In the genomic region with DNA sequence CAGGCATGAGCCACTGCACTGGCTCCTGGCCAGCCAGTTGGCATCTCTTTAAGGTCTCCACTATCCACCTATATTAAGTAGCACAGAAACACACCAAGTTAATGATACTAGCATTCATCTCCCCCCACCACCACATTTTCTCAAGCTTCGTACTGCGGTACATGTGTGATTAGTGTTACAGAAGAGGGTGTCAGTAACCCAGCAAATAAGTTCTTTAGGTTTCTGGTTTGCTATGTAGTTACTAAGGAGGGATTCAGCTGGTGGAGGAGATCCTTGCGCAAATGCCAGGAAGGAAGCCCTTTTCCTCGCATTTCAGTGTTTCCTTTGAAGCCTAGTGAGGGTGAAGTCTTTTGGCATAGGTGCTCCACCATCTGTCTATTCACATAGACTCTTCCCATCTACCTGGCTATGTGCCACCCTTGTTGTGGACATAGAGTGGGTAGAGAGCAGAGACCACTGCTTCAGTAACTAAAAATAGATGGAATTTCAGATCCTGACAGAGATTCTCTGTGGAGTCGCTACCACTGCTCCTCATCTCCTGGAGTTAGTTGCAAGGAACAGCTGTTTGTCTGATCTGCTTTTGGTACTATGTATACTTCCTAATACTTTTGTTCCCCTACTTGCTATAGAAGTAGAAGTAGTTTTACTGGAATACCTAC, we compare ENCODE assay signal across 15 cellular contexts. TPM values are rescaled to one million over a fixed set of nuclear protein-coding genes. Genes with fewer than 3 reads are reported as not detected.
DNase-seq lines count a peak whose midpoint lies in the region; ATAC-seq and FAIRE-seq lines count a peak whose summit lies in the region.
"Had no signal": no experiment of that assay in that cellular context is flagged by ENCODE, and none has a peak within 500 bp of the region (broad histone marks: within the 10 kb centered on the region; RNA-seq: fewer than 3 reads in every experiment).

No MANE protein-coding gene starts in this region.

- peak; percentile 10 for ATAC-seq in HG03097 (IDR thresholded peaks at IDR 0.05; ENCODE audit: low FRiP score, unreplicated experiment)
- ATAC-seq in naive thymus-derived CD4-positive, alpha-beta T cell = no peak
- ATAC-seq in HG03432 (IDR thresholded peaks at IDR 0.05; ENCODE audit: unreplicated experiment) = no peak
- ATAC-seq: HCT116, K562, Right ventricle myocardium inferior had no signal

- H3K27ac ChIP-seq in CD8-positive, alpha-beta memory T cell (ENCODE audit: low read depth, low read length) = no peak overlapping the region
- H3K27ac ChIP-seq in naive thymus-derived CD4-positive, alpha-beta T cell (ENCODE audit: low read depth, low read length) = peak overlapping the region; percentile 56

- no peaks in the 10 kb centered on the region for H3K27me3 ChIP-seq in CD8-positive, alpha-beta memory T cell (ENCODE audit: insufficient read depth, low read length, poor library complexity, severe bottlenecking)
- H3K27me3 ChIP-seq in naive thymus-derived CD4-positive, alpha-beta T cell (ENCODE audit: control insufficient read depth in 2 of 2, insufficient read depth in 2 of 2, low read length in 2 of 2) = no peaks in the 10 kb centered on the region

- H3K4me3 ChIP-seq in CD8-positive, alpha-beta memory T cell (ENCODE audit: low read length) = peak overlapping the region; percentile 17
- peak overlapping the region; percentile 17 for H3K4me3 ChIP-seq in naive thymus-derived CD4-positive, alpha-beta T cell (ENCODE audit: low read length)
- H3K4me3 ChIP-seq: K562 had no signal

- FAIRE-seq in urothelium cell line (lab: Jason Lieb, UNC) = no peak
- FAIRE-seq: frontal cortex, K562 had no signal

- POLR2A ChIA-PET in CD8-positive, alpha-beta memory T cell (lab: Charles Lee) = interaction anchor here (0.5 to 1.8 kb wide), 5 partner anchors 17 to 235 kb away, joined by 3 to 6 read pairs (median 4); partner anchors contain the start of genes CXXC5 and UBE2D2
- POLR2A ChIA-PET in naive thymus-derived CD4-positive, alpha-beta T cell (lab: Charles Lee) = interaction anchor here (0.7 to 11.8 kb wide), 4 partner anchors 10 to 72 kb away, joined by 3 to 120 read pairs (median 6); partner anchors contain the start of gene UBE2D2

- DNase-seq in CD8-positive, alpha-beta memory T cell = no peak
- DNase-seq in activated T-helper 1 cell treated with anti-CD3 and anti-CD28 coated beads, Interleukin-12 subunit alpha, Interleukin-12 subunit beta, Interleukin-2, Interleukin-4 antibody, amounts not matched to agents 30 ng/mL and 10 ng/mL and 1 ng/mL, durations not matched to agents 14 hours and 24 hours and 36 hours (ENCODE audit: low spot score) = no peak
- DNase-seq in naive thymus-derived CD4-positive, alpha-beta T cell = peak in 1 of 9 donors; percentile 21
- DNase-seq in urothelium cell line (ENCODE audit: low spot score) (no peak), NCI-H1105 treated with DMSO at 0.1 percent for 48 hours (lab: John Stamatoyannopoulos, UW) (no peak)
- DNase-seq: activated effector memory CD4-positive, alpha-beta T cell treated with Interleukin-2 at 50 U/mL for 16 hours; NCI-H345; nucleus accumbens had no signal

- no peaks in the 10 kb centered on the region for H3K9me3 Mint-ChIP-seq in CD8-positive, alpha-beta memory T cell
- H3K9me3 Mint-ChIP-seq in activated T-helper 1 cell treated with anti-CD3 and anti-CD28 coated beads, Interleukin-12 subunit alpha, Interleukin-12 subunit beta, Interleukin-2, Interleukin-4 antibody, amounts not matched to agents 30 ng/mL and 10 ng/mL and 1 ng/mL, durations not matched to agents 14 hours and 24 hours and 36 hours = no peaks in the 10 kb centered on the region
- H3K9me3 Mint-ChIP-seq in naive thymus-derived CD4-positive, alpha-beta T cell = no peaks in the 10 kb centered on the region
- H3K9me3 Mint-ChIP-seq: dendritic cell treated with granulocyte-macrophage colony-stimulating factor and Interleukin-4, amounts not matched to agents 40 ng/mL and 50 ng/mL, for 4 days had no signal

- CTCF ChIA-PET in CD8-positive, alpha-beta memory T cell (lab: Charles Lee) = interaction anchor here (1.3 to 1.6 kb wide), 5 partner anchors 10 to 33 kb away, joined by 3 to 6 read pairs (median 5); no protein-coding TSS in a partner anchor
- CTCF ChIA-PET in naive thymus-derived CD4-positive, alpha-beta T cell (lab: Charles Lee) = interaction anchor here (0.6 to 1.1 kb wide), 3 partner anchors 11 to 188 kb away, joined by 3 read pairs; no protein-coding TSS in a partner anchor

- peak overlapping the region; percentile 26 to 77 (median 54) for H3K4me3 Mint-ChIP-seq in CD8-positive, alpha-beta memory T cell
- H3K4me3 Mint-ChIP-seq in activated T-helper 1 cell treated with anti-CD3 and anti-CD28 coated beads, Interleukin-12 subunit alpha, Interleukin-12 subunit beta, Interleukin-2, Interleukin-4 antibody, amounts not matched to agents 30 ng/mL and 10 ng/mL and 1 ng/mL, durations not matched to agents 14 hours and 24 hours and 36 hours = peak overlapping the region; percentile 28
- H3K4me3 Mint-ChIP-seq in naive thymus-derived CD4-positive, alpha-beta T cell = peak overlapping the region; percentile 50 to 80 (median 70)
- H3K4me3 Mint-ChIP-seq: dendritic cell treated with granulocyte-macrophage colony-stimulating factor and Interleukin-4, amounts not matched to agents 40 ng/mL and 50 ng/mL, for 4 days had no signal

- H3K4me1 Mint-ChIP-seq in CD8-positive, alpha-beta memory T cell = peaks cover 49 to 78% (median 59%) of the 10 kb centered on the region in 3 donors
- peaks cover 45% of the 10 kb centered on the region for H3K4me1 Mint-ChIP-seq in activated T-helper 1 cell treated with anti-CD3 and anti-CD28 coated beads, Interleukin-12 subunit alpha, Interleukin-12 subunit beta, Interleukin-2, Interleukin-4 antibody, amounts not matched to agents 30 ng/mL and 10 ng/mL and 1 ng/mL, durations not matched to agents 14 hours and 24 hours and 36 hours (ENCODE audit: low read depth)
- peaks cover 48 to 81% (median 66%) of the 10 kb centered on the region in 7 donors for H3K4me1 Mint-ChIP-seq in naive thymus-derived CD4-positive, alpha-beta T cell

- H3K27ac Mint-ChIP-seq in CD8-positive, alpha-beta memory T cell = peak overlapping the region; percentile 74 to 93 (median 85)
- H3K27ac Mint-ChIP-seq in activated T-helper 1 cell treated with anti-CD3 and anti-CD28 coated beads, Interleukin-12 subunit alpha, Interleukin-12 subunit beta, Interleukin-2, Interleukin-4 antibody, amounts not matched to agents 30 ng/mL and 10 ng/mL and 1 ng/mL, durations not matched to agents 14 hours and 24 hours and 36 hours = peak overlapping the region; percentile 70
- peak overlapping the region; percentile 76 to 96 (median 90) for H3K27ac Mint-ChIP-seq in naive thymus-derived CD4-positive, alpha-beta T cell
- H3K27ac Mint-ChIP-seq: dendritic cell treated with granulocyte-macrophage colony-stimulating factor and Interleukin-4, amounts not matched to agents 40 ng/mL and 50 ng/mL, for 4 days had no signal

- H3K36me3 Mint-ChIP-seq in CD8-positive, alpha-beta memory T cell = peaks cover 0 to 14% (median 2%) of the 10 kb centered on the region in 3 donors
- H3K36me3 Mint-ChIP-seq in activated T-helper 1 cell treated with anti-CD3 and anti-CD28 coated beads, Interleukin-12 subunit alpha, Interleukin-12 subunit beta, Interleukin-2, Interleukin-4 antibody, amounts not matched to agents 30 ng/mL and 10 ng/mL and 1 ng/mL, durations not matched to agents 14 hours and 24 hours and 36 hours (ENCODE audit: low read depth) = peaks cover 12% of the 10 kb centered on the region
- peaks cover 0 to 12% (median 0%) of the 10 kb centered on the region in 5 donors for H3K36me3 Mint-ChIP-seq in naive thymus-derived CD4-positive, alpha-beta T cell

- H3K4me1 ChIP-seq in CD8-positive, alpha-beta memory T cell (ENCODE audit: insufficient read depth, low read length) = peaks cover 60% of the 10 kb centered on the region
- H3K4me1 ChIP-seq in naive thymus-derived CD4-positive, alpha-beta T cell (ENCODE audit: control insufficient read depth in 2 of 2, insufficient read depth in 2 of 2, low read length in 2 of 2) = peaks cover 45 to 46% of the 10 kb centered on the region in 2 donors

- H3K27me3 Mint-ChIP-seq in CD8-positive, alpha-beta memory T cell = no peaks in the 10 kb centered on the region
- H3K27me3 Mint-ChIP-seq in activated T-helper 1 cell treated with anti-CD3 and anti-CD28 coated beads, Interleukin-12 subunit alpha, Interleukin-12 subunit beta, Interleukin-2, Interleukin-4 antibody, amounts not matched to agents 30 ng/mL and 10 ng/mL and 1 ng/mL, durations not matched to agents 14 hours and 24 hours and 36 hours (ENCODE audit: insufficient read depth) = no peaks in the 10 kb centered on the region
- H3K27me3 Mint-ChIP-seq in naive thymus-derived CD4-positive, alpha-beta T cell = no peaks in the 10 kb centered on the region
- H3K27me3 Mint-ChIP-seq: dendritic cell treated with granulocyte-macrophage colony-stimulating factor and Interleukin-4, amounts not matched to agents 40 ng/mL and 50 ng/mL, for 4 days had no signal

- no peaks in the 10 kb centered on the region for H3K36me3 ChIP-seq in CD8-positive, alpha-beta memory T cell (ENCODE audit: insufficient read depth, low read length)
- no peaks in the 10 kb centered on the region for H3K36me3 ChIP-seq in naive thymus-derived CD4-positive, alpha-beta T cell (ENCODE audit: control insufficient read depth in 2 of 3, insufficient read depth in 3 of 3, low read length in 3 of 3)

- intact Hi-C loops in activated T-helper 1 cell treated with anti-CD3 and anti-CD28 coated beads, Interleukin-12 subunit alpha, Interleukin-12 subunit beta, Interleukin-2, Interleukin-4 antibody, amounts not matched to agents 30 ng/mL and 10 ng/mL and 1 ng/mL, durations not matched to agents 14 hours and 24 hours and 36 hours (cut with micrococcal nuclease) = loop anchor here (2.0 to 5.0 kb wide), 5 partner anchors 34 to 169 kb away; partner anchors contain the start of gene DNAJC18
- intact Hi-C loops in naive thymus-derived CD4-positive, alpha-beta T cell (cut with micrococcal nuclease) = loop anchor here (2.0 to 5.0 kb wide), 6 partner anchors 17 to 286 kb away; partner anchors contain the start of gene MATR3 (in 1 of the 2)

- no peaks in the 10 kb centered on the region for H3K9me3 ChIP-seq in CD8-positive, alpha-beta memory T cell (ENCODE audit: low read length)
- no peaks in the 10 kb centered on the region for H3K9me3 ChIP-seq in naive thymus-derived CD4-positive, alpha-beta T cell (ENCODE audit: control insufficient read depth in 2 of 3, low read length in 3 of 3)

RNA-seq across cellular contexts. Expression of gene UBE2D2, which starts 16.7 kb away (rescaled TPM):
- 100 to 1,000 TPM; 253 to 274 TPM for total RNA-seq in CD8-positive, alpha-beta memory T cell
- polyA plus RNA-seq in CD8-positive, alpha-beta memory T cell = 285 TPM
- 251 and 265 TPM in 2 replicates for total RNA-seq in activated T-helper 1 cell treated with anti-CD3 and anti-CD28 coated beads, Interleukin-12 subunit alpha, Interleukin-12 subunit beta, Interleukin-2, Interleukin-4 antibody, amounts not matched to agents 30 ng/mL and 10 ng/mL and 1 ng/mL, durations not matched to agents 14 hours and 24 hours and 36 hours
- 100 to 1,000 TPM; 145 to 214 (median 184) TPM for total RNA-seq in naive thymus-derived CD4-positive, alpha-beta T cell
- polyA plus RNA-seq in naive thymus-derived CD4-positive, alpha-beta T cell = 100 to 1,000 TPM; 320 to 343 TPM
